1 cellular context compared by ENCODE assay signal in the genomic region with DNA sequence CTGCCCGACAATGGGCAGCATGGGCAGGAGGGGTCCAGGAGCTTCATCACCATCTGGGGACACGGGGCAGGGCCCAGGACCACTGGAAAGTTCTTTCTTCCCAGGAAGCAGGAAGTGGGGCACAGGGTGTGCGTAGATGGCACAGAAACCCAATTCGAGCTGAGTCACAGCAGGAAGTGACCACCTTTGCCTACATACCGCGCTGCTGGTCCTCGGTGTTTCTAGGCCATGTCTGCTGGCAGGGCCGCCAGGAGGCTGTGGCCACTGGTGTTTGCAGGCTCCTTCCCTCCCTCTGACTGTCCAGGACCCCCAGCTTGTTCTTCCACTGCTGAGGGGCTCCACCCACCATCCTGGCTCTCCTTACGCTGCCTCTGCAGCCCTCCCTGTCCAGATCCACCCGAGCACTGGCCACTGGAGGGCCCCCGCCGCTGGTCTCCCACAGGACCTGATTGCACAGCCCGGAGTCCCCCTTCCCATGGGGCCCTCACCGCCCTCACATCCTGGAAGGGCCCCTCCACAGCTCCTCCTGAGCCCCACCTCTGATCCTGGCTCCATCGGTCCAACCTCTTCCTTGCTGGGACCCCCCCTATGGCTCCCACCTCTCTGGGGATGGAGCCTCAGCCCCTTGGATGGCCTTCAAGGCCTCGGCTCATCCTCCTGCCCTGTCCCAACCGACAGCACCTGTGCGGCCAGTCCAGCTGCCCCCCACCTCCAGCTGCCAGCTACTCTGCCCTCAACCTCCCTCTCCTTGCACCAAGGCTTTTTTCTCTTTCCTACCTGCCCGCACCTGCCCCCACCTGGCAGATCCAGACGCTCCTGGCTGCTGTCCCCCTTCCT.
TF ChIP-seq lines count a peak whose summit lies in the region.

No MANE protein-coding gene starts in this region.

TF ChIP-seq in HEK293, 187 proteins besides CTCF, POLR2A, EP300 and RAD21 (continued from another document):
- TF ChIP-seq GLIS2 (tag by site-specific recombination; IDR thresholded peaks at IDR 0.05), result peak; percentile 55
- TF ChIP-seq ZNF473 (tag by site-specific recombination; IDR thresholded peaks at IDR 0.05), result no peak
- no peak for TF ChIP-seq ZNF501 (tag by site-specific recombination; IDR thresholded peaks at IDR 0.05)
- TF ChIP-seq, protein P1, sequence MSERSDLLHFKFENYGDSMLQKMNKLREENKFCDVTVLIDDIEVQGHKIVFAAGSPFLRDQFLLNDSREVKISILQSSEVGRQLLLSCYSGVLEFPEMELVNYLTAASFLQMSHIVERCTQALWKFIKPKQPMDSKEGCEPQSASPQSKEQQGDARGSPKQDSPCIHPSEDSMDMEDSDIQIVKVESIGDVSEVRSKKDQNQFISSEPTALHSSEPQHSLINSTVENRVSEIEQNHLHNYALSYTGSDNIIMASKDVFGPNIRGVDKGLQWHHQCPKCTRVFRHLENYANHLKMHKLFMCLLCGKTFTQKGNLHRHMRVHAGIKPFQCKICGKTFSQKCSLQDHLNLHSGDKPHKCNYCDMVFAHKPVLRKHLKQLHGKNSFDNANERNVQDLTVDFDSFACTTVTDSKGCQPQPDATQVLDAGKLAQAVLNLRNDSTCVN (tag by site-specific recombination; optimal IDR thresholded peaks at IDR 0.05), result no peak
